ENCODE assay signal across 8 cellular contexts in the genomic region with DNA sequence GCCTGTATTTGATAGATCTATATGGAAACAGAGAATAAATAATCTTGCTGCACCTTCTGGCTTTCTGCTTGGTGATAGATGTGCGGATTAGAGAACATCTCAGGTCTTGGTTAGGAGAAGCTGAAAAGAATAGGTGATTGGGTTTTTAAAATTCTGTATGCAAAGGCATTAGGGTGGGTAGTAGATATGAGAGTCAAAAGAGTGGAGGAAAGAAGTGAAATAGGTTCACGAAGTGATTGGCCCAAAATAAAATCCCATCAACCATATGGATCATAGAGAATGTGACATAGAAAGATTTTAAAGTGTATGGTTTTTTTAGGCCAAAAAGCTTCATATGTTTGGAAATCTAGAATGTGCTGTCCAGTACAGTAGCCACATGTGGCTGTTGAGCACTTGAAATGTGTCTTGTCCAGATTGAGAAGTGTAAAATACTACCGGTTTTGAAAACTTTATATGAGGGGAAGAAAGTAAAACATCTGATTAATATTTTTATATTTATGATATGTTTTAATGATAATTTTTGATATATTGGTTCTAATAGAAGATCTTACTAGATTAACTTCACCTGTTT. TPM values are rescaled to one million over a fixed set of nuclear protein-coding genes. Genes with fewer than 3 reads are reported as not detected.
A peak's percentile ranks its signal among the peaks of the same experiment; 100 is the strongest.
DNase-seq lines count a peak whose midpoint lies in the region; TF ChIP-seq lines count a peak whose summit lies in the region.

No MANE protein-coding gene starts in this region.

- peak overlapping the region; percentile 97 for H3K4me3 Mint-ChIP-seq in neural progenitor cell

- H3K27ac ChIP-seq in Karpas-422 (ENCODE audit: low read length) (peak overlapping the region; percentile 91), coronary artery (peak overlapping the region; percentile 99 to 100), neural progenitor cell (no peak overlapping the region)

- H3K9ac ChIP-seq in Karpas-422 (ENCODE audit: low read length): peak overlapping the region; percentile 96
- no peak overlapping the region for H3K9ac ChIP-seq in neural progenitor cell

- peaks cover 77% of the 10 kb centered on the region for H3K79me2 ChIP-seq in Karpas-422 (ENCODE audit: low read length)
- peaks cover 27% of the 10 kb centered on the region for H3K79me2 ChIP-seq in neural progenitor cell (ENCODE audit: low read depth)

- H3K4me2 ChIP-seq in Karpas-422 (ENCODE audit: low read depth, low read length, poor library complexity, severe bottlenecking) (peak overlapping the region; percentile 96), neural progenitor cell (no peak overlapping the region)

- no peaks in the 10 kb centered on the region for H3K27me3 ChIP-seq in BJ (ENCODE audit: control insufficient read depth, insufficient read depth, low read length)
- H3K27me3 ChIP-seq in Karpas-422 (ENCODE audit: low read length): no peaks in the 10 kb centered on the region; the same call in 1 of the 2 replicates
- peaks cover 34% of the 10 kb centered on the region for H3K27me3 ChIP-seq in neural progenitor cell

- H3K9me3 Mint-ChIP-seq in neural progenitor cell: no peaks in the 10 kb centered on the region

- peaks cover 9% of the 10 kb centered on the region; the same call in 1 of the 2 replicates for H4K20me1 ChIP-seq in Karpas-422 (ENCODE audit: insufficient read depth, low read depth, low read length)
- H4K20me1 ChIP-seq in neural progenitor cell (ENCODE audit: low read depth): no peaks in the 10 kb centered on the region

- H3K9me2 ChIP-seq in Karpas-422 (replicated peaks; ENCODE audit: insufficient read depth, low read length): no peaks in the 10 kb centered on the region

- POLR2A ChIA-PET in BJ (lab: Charles Lee): no interaction called here

- CTCF ChIA-PET in BJ (lab: Yijun Ruan, JAX): interaction anchor here (1.0 kb wide), 1 partner anchor 151 kb away, joined by 3 read pairs; no protein-coding TSS in a partner anchor

- H3K27me3 Mint-ChIP-seq in neural progenitor cell (ENCODE audit: insufficient read depth, low read depth): no peaks in the 10 kb centered on the region

- peaks cover 21% of the 10 kb centered on the region for H3F3A ChIP-seq in neural progenitor cell (ENCODE audit: low read depth)

- TF ChIP-seq CTCF in BJ (IDR thresholded peaks at IDR 0.05; ENCODE audit: insufficient read depth, low read depth, low read length) (no peak), coronary artery (IDR thresholded peaks at IDR 0.05) (no peak), neural progenitor cell (IDR thresholded peaks at IDR 0.05) (no peak)

- H3K4me3 ChIP-seq in BJ (ENCODE audit: low read depth, low read length): peak overlapping the region; percentile 76
- peak overlapping the region; percentile 91 for H3K4me3 ChIP-seq in Karpas-422 (ENCODE audit: low read length)
- peak overlapping the region; percentile 90 for H3K4me3 ChIP-seq in coronary artery
- no peak overlapping the region for H3K4me3 ChIP-seq in neural progenitor cell

- peaks cover 2% of the 10 kb centered on the region for H3K36me3 Mint-ChIP-seq in neural progenitor cell

- H2AFZ ChIP-seq in Karpas-422 (ENCODE audit: low read length): no peak overlapping the region
- no peak overlapping the region for H2AFZ ChIP-seq in neural progenitor cell (replicated peaks)

- no peak overlapping the region for H3K27ac Mint-ChIP-seq in neural progenitor cell

- H3K36me3 ChIP-seq in BJ (ENCODE audit: control insufficient read depth, insufficient read depth, low read length): no peaks in the 10 kb centered on the region
- H3K36me3 ChIP-seq in Karpas-422 (ENCODE audit: insufficient read depth, low read length): peaks cover 12% of the 10 kb centered on the region; the same call in 1 of the 2 replicates
- H3K36me3 ChIP-seq in neural progenitor cell: no peaks in the 10 kb centered on the region

- peaks cover 70% of the 10 kb centered on the region for H3K4me1 ChIP-seq in Karpas-422 (ENCODE audit: low read length)
- H3K4me1 ChIP-seq in neural progenitor cell: peaks cover 6% of the 10 kb centered on the region

- H3K4me1 Mint-ChIP-seq in neural progenitor cell: peaks cover 31% of the 10 kb centered on the region

- DNase-seq in BJ (ENCODE audit: low read depth) (no peak), Karpas-422 (peak; percentile 52), coronary artery (ENCODE audit: low spot score) (no peak), neural progenitor cell (ENCODE audit: low spot score) (no peak), NCI-H1930 (lab: John Stamatoyannopoulos, UW) (no peak), NCI-H128 (lab: John Stamatoyannopoulos, UW; ENCODE audit: unreplicated experiment) (no peak), mesenteric fat pad (ENCODE audit: low spot score) (no peak), NCI-H524 treated with DMSO at 0.1 percent for 48 hours (lab: John Stamatoyannopoulos, UW) (no peak)

- H3K9me3 ChIP-seq in Karpas-422 (ENCODE audit: low read length) (no peaks in the 10 kb centered on the region), neural progenitor cell (ENCODE audit: low read depth) (no peaks in the 10 kb centered on the region)

RNA-seq across cellular contexts. Expression of a gene that starts 2.8 kb away (rescaled TPM):
- 183 and 203 TPM in 2 replicates for polyA plus RNA-seq in BJ (2011; rRNA removed)
- polyA minus RNA-seq in BJ (2011; rRNA and poly(A)+ RNA removed): 324 and 379 TPM in 2 replicates
- total RNA-seq in Karpas-422 (2014; rRNA removed; shearing (Covaris generic); ENCODE audit: low replicate concordance): 172 and 265 TPM in 2 replicates
- 9.8 and 14.7 TPM in 2 replicates for total RNA-seq in neural progenitor cell (ENCODE audit: low replicate concordance)
- 284 TPM for total RNA-seq in mesenteric fat pad

Comparison
In these comparisons a context has a peak if more than half of its experiments do, and no peak if none do; other contexts are left out.
1. RNA of a gene that starts 2.8 kb away (total RNA-seq): 284 TPM in mesenteric fat pad (single experiment) and 172 to 265 TPM in Karpas-422; 9.8 to 14.7 TPM in neural progenitor cell; every median in the first group is over 10 times any median in the second.